In genomic region chr1:222589462-222590302, GRCh38 we compare ENCODE assay signal across 8 cellular contexts. TPM values are rescaled to one million over a fixed set of nuclear protein-coding genes. Genes with fewer than 3 reads are reported as not detected.
A peak's percentile ranks its signal among the peaks of the same experiment; 100 is the strongest.
DNase-seq lines count a peak whose midpoint lies in the region; ATAC-seq and TF ChIP-seq lines count a peak whose summit lies in the region.

TAF1A (minus strand) TSS chr1:222589933.

- H3K4me3 ChIP-seq in HUES6 (ENCODE audit: low read depth, low read length) (peak within 1 kb of the TSS; percentile 88), epithelial cell of esophagus (ENCODE audit: low read length) (peak within 1 kb of the TSS; percentile 90), mononuclear cell (ENCODE audit: low read length) (peak within 1 kb of the TSS; percentile 79)

- peak; percentile 95 for DNase-seq in DMS 273 (lab: John Stamatoyannopoulos, UW; ENCODE audit: unreplicated experiment)
- peak; percentile 94 for DNase-seq in OCI-M1 (lab: John Stamatoyannopoulos, UW)
- DNase-seq in activated T-cell treated with anti-CD3 and anti-CD28 coated beads for 1 hour (ENCODE audit: low read depth) = peak; percentile 75
- DNase-seq in epithelial cell of esophagus (ENCODE audit: low read depth) = peak; percentile 88
- DNase-seq in stimulated activated CD8-positive, alpha-beta memory T cell treated with anti-CD3 and anti-CD28 coated beads, Interleukin-4, amount 100 ng/mL, for 1 hour (ENCODE audit: low read depth in 2 of 2, low spot score in 1 of 2) = peak; percentile 55 to 73

- H3K27ac ChIP-seq in HUES6 (ENCODE audit: low read depth, low read length) = peak within 1 kb of the TSS; percentile 39; the same call in 1 of the 2 replicates

- H3K9me3 ChIP-seq in HUES6 (ENCODE audit: control insufficient read depth, insufficient read depth, low read depth, low read length) (no peaks in the 10 kb centered on the region; the same call in 1 of the 2 replicates), mononuclear cell (ENCODE audit: low read depth, low read length) (no peaks in the 10 kb centered on the region)

- peaks cover 15% of the 10 kb centered on the region for H3K36me3 ChIP-seq in HUES6 (ENCODE audit: control insufficient read depth, insufficient read depth, low read length)

- H3K9ac ChIP-seq in HUES6 (ENCODE audit: low read length) = peak within 1 kb of the TSS; percentile 81

- ATAC-seq in GM21447 (IDR thresholded peaks at IDR 0.05; ENCODE audit: unreplicated experiment) = peak; percentile 100

- TF ChIP-seq CTCF in epithelial cell of esophagus (IDR thresholded peaks at IDR 0.05; ENCODE audit: insufficient read depth, low read depth, low read length, missing control alignments) = no peak

- no peaks in the 10 kb centered on the region for H3K27me3 ChIP-seq in HUES6 (ENCODE audit: control insufficient read depth, insufficient read depth, low read length)
- no peaks in the 10 kb centered on the region for H3K27me3 ChIP-seq in mononuclear cell (ENCODE audit: insufficient read depth, low read length)

- H3K4me1 ChIP-seq in HUES6 (ENCODE audit: control insufficient read depth, insufficient read depth, low read length) (no peaks in the 10 kb centered on the region; the same call in 1 of the 2 replicates), mononuclear cell (ENCODE audit: insufficient read depth, low read length) (peaks cover 17% of the 10 kb centered on the region)

RNA-seq across cellular contexts. Expression of gene TAF1A, which starts in this region (rescaled TPM):
- 8.3 TPM for total RNA-seq in mononuclear cell

Comparison
In these comparisons a context has a peak if more than half of its experiments do, and no peak if none do; other contexts are left out.
1. Peak in every context shown above with its lines: DNase-seq, ATAC-seq, H3K4me3 ChIP-seq and H3K27ac ChIP-seq.